Comparison of ENCODE assay signal across 8 cellular contexts in the genomic region with DNA sequence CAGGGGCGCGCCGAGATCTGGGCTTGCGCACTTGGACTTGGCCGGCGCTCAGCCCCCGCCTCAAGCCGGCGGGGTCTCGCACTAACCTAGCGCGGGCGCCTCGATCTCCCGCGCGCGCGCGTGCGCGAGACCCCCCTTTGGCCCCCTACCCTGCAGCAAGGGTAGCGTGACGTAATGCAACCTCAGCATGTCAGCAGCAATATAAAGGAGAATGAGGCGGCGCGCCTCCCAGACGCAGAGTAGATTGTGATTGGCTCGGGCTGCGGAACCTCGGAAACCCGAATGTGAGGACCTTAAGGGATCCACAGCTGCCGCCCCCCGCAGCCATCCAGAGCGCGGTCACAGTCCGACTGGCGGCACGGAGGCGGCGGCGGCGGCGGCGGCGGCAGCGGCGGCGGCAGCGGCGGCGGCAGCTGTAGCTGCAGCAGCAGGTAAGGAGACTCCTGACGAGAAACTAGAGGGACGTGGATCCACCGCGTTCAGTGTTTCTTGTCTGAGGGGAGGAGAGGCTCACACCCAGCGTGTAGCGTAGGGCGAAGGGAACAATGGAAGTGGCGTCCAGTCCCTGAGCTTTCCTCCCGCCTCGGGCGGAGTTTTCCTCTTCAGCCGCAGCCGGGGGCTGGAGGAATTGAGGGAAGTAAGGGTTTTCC. TPM values are rescaled to one million over a fixed set of nuclear protein-coding genes. Genes with fewer than 3 reads are reported as not detected.
DNase-seq lines count a peak whose midpoint lies in the region; ATAC-seq and TF ChIP-seq lines count a peak whose summit lies in the region.

A gene with protein sequence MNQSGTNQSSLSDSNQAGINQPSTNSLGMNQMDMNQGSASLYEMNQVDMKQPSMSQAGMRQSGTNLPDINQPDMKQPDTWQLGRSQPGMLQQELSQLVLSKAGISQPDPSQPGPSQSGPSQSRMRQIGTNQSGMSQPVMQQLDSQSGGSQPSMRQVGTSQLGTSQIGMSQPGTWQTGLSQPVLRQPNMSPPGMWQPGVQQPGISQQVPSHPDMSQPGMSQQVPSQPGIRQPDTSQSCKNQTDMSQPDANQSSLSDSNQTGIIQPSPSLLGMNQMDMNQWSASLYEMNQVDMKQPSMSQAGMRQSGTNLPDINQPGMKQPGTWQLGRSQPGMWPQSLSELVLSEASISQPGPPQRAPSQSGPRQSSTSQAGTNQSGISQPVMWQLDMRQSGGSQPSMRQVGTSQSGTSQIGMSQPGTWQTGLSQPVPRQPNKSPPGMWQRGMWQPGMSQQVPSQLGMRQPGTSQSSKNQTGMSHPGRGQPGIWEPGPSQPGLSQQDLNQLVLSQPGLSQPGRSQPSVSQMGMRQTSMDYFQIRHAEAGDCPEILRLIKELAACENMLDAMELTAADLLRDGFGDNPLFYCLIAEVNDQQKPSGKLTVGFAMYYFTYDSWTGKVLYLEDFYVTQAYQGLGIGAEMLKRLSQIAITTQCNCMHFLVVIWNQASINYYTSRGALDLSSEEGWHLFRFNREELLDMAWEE (minus strand): TSS at position 19 of the 650 bp plus-strand sequence. CDS start 134,811 bp downstream, outside the sequence.
A gene (plus strand): TSS at position 231 of the 650 bp plus-strand sequence. CDS start 3,582 bp downstream, outside the sequence.

- DNase-seq in DND-41 (peak; percentile 85), NCI-H128 (lab: John Stamatoyannopoulos, UW; ENCODE audit: unreplicated experiment) (peak; percentile 75), WTC11 (ENCODE audit: low spot score) (peak; percentile 74), endodermal cell (peak; percentile 91), mesenchymal stem cell (peak; percentile 72), superior temporal gyrus (ENCODE audit: extremely low spot score) (peak; percentile 38)

- no peaks in the 10 kb centered on the region for H3K27me3 Mint-ChIP-seq in WTC11 (ENCODE audit: low read depth)
- H3K27me3 Mint-ChIP-seq in endodermal cell (ENCODE audit: insufficient read depth): no peaks in the 10 kb centered on the region

- H3K79me1 ChIP-seq in mesenchymal stem cell (replicated peaks; ENCODE audit: low read length, poor library complexity, severe bottlenecking): no peaks in the 10 kb centered on the region

- H3K9ac ChIP-seq in DND-41 (ENCODE audit: low read depth, low read length) (peak within 1 kb of the TSS; percentile 91), endodermal cell (ENCODE audit: extremely low read depth, low read length, poor library complexity, severe bottlenecking) (peak within 1 kb of the TSS; percentile 98), mesenchymal stem cell (ENCODE audit: low read length) (peak within 1 kb of the TSS; percentile 59)

- H4K20me1 ChIP-seq in DND-41 (ENCODE audit: insufficient read depth, low read length): no peaks in the 10 kb centered on the region

- no peak within 1 kb of the TSS for H2BK12ac ChIP-seq in mesenchymal stem cell (ENCODE audit: low read length in 2 of 2)

- H3K27ac ChIP-seq in DND-41 (ENCODE audit: low read length) (peak within 1 kb of the TSS; percentile 87), endodermal cell (ENCODE audit: low read depth, low read length) (peak within 1 kb of the TSS; percentile 98), mesenchymal stem cell (ENCODE audit: low read length, poor library complexity, severe bottlenecking) (no peak within 1 kb of the TSS)

- no peak within 1 kb of the TSS for H2BK120ac ChIP-seq in mesenchymal stem cell (ENCODE audit: low read depth, low read length)

- H3K18ac ChIP-seq in mesenchymal stem cell (ENCODE audit: low read depth in 1 of 2, low read length in 2 of 2): peak within 1 kb of the TSS in 1 of 2 experiments; percentile 73

- H3K4me2 ChIP-seq in DND-41 (ENCODE audit: insufficient read depth, low read length) (peak within 1 kb of the TSS; percentile 72), mesenchymal stem cell (ENCODE audit: low read length, poor library complexity, severe bottlenecking) (peak within 1 kb of the TSS; percentile 65)

- peaks cover 39% of the 10 kb centered on the region for H3K79me2 ChIP-seq in DND-41 (ENCODE audit: insufficient read depth, low read length)

- no peaks in the 10 kb centered on the region for H3K9me3 ChIP-seq in DND-41 (ENCODE audit: insufficient read depth, low read length, severe bottlenecking)
- no peaks in the 10 kb centered on the region for H3K9me3 ChIP-seq in endodermal cell (ENCODE audit: control insufficient read depth, low read length)
- no peaks in the 10 kb centered on the region for H3K9me3 ChIP-seq in mesenchymal stem cell (ENCODE audit: control insufficient read depth, low read length)

- peak within 1 kb of the TSS; percentile 96 for H3K4me3 Mint-ChIP-seq in WTC11
- peak within 1 kb of the TSS; percentile 74 for H3K4me3 Mint-ChIP-seq in endodermal cell

- no peak within 1 kb of the TSS for H2BK5ac ChIP-seq in mesenchymal stem cell (ENCODE audit: low read depth, low read length, poor library complexity, severe bottlenecking)

- H3K9me3 Mint-ChIP-seq in WTC11: no peaks in the 10 kb centered on the region
- H3K9me3 Mint-ChIP-seq in endodermal cell: peaks cover 33% of the 10 kb centered on the region

- no peak within 1 kb of the TSS for H2BK15ac ChIP-seq in mesenchymal stem cell (ENCODE audit: low read depth, poor library complexity, severe bottlenecking)

- peak within 1 kb of the TSS; percentile 42 for H4K8ac ChIP-seq in mesenchymal stem cell (ENCODE audit: low read length)

- H3K4me1 Mint-ChIP-seq in WTC11: peaks cover 24% of the 10 kb centered on the region
- H3K4me1 Mint-ChIP-seq in endodermal cell: peaks cover 4% of the 10 kb centered on the region

- H2AK5ac ChIP-seq in mesenchymal stem cell (ENCODE audit: low read length, severe bottlenecking): no peak within 1 kb of the TSS

- H3K4me1 ChIP-seq in DND-41 (ENCODE audit: insufficient read depth, low read length) (peaks cover 25% of the 10 kb centered on the region), endodermal cell (ENCODE audit: control insufficient read depth, insufficient read depth, low read length) (no peaks in the 10 kb centered on the region), mesenchymal stem cell (ENCODE audit: control insufficient read depth, insufficient read depth, low read depth, low read length) (no peaks in the 10 kb centered on the region)

- peaks cover 7% of the 10 kb centered on the region for H3K36me3 Mint-ChIP-seq in WTC11
- H3K36me3 Mint-ChIP-seq in endodermal cell (ENCODE audit: low read depth): peaks cover 3% of the 10 kb centered on the region

- POLR2A ChIA-PET in WTC11 (lab: Charles Lee): no interaction called here

- CTCF ChIA-PET in WTC11 (lab: Charles Lee): interaction anchor here (0.6 to 1.9 kb wide), 2 partner anchors 135 to 515 kb away, joined by 4 to 8 read pairs; no protein-coding TSS in a partner anchor

- peak within 1 kb of the TSS; percentile 85 for H2AFZ ChIP-seq in DND-41 (ENCODE audit: low read depth, low read length)
- H2AFZ ChIP-seq in mesenchymal stem cell (ENCODE audit: low read depth, low read length): peak within 1 kb of the TSS; percentile 53

- 0% methylated on average over 51 of the region's 65 CpGs; no CpG with 5 or more reads in 1 of the 2 experiments for WGBS in endodermal cell (ENCODE audit: insufficient coverage in 1 of 2, insufficient read length in 1 of 2), 2 experiments
- WGBS in mesenchymal stem cell: under 1% methylated on average over 44 of the region's 65 CpGs

- peak within 1 kb of the TSS in 1 of 2 experiments; percentile 67 for H3K4ac ChIP-seq in mesenchymal stem cell (ENCODE audit: low read depth in 1 of 2, low read length in 2 of 2)

- H3K27ac Mint-ChIP-seq in WTC11 (peak within 1 kb of the TSS; percentile 98), endodermal cell (peak within 1 kb of the TSS; percentile 96)

- peak within 1 kb of the TSS; percentile 59 for H4K91ac ChIP-seq in mesenchymal stem cell (ENCODE audit: low read length)

- no peak for TF ChIP-seq CTCF in DND-41 (IDR thresholded peaks at IDR 0.05; ENCODE audit: borderline replicate concordance, extremely low read depth, low read length, poor library complexity, severe bottlenecking)
- no peak for TF ChIP-seq CTCF in WTC11 (IDR thresholded peaks at IDR 0.05)
- TF ChIP-seq CTCF in endodermal cell (conservative IDR thresholded peaks at IDR 0.05): no peak

- peak within 1 kb of the TSS in 1 of 2 experiments; percentile 41 for H3K14ac ChIP-seq in mesenchymal stem cell (ENCODE audit: low read length in 2 of 2)

- H3K27me3 ChIP-seq in DND-41 (ENCODE audit: insufficient read depth, low read length, poor library complexity): no peaks in the 10 kb centered on the region
- H3K27me3 ChIP-seq in endodermal cell (ENCODE audit: control insufficient read depth, insufficient read depth, low read length, poor library complexity, severe bottlenecking): no peaks in the 10 kb centered on the region
- peaks cover 0 to 6% of the 10 kb centered on the region in 2 experiments for H3K27me3 ChIP-seq in mesenchymal stem cell (ENCODE audit: control insufficient read depth in 1 of 2, insufficient read depth in 1 of 2, low read length in 2 of 2)

- H3K4me3 ChIP-seq in DND-41 (ENCODE audit: low read depth in 1 of 2, low read length in 2 of 2) (peak within 1 kb of the TSS; percentile 80 to 84; a peak in 3 of 4 replicates), endodermal cell (ENCODE audit: low read length) (peak within 1 kb of the TSS; percentile 93), mesenchymal stem cell (ENCODE audit: insufficient read depth in 1 of 2, low read depth in 1 of 2, low read length in 2 of 2) (peak within 1 kb of the TSS; percentile 67 to 69)

- ATAC-seq in DND-41 (ENCODE audit: insufficient read depth, low read depth) (peak; percentile 90), GM21786 (IDR thresholded peaks at IDR 0.05; ENCODE audit: unreplicated experiment) (peak; percentile 47), WTC11 (peak; percentile 91), HG03460 (IDR thresholded peaks at IDR 0.05; ENCODE audit: unreplicated experiment) (no peak)

- no peak within 1 kb of the TSS for H3K23ac ChIP-seq in mesenchymal stem cell (ENCODE audit: low read length in 2 of 2)

- H3K36me3 ChIP-seq in DND-41 (ENCODE audit: insufficient read depth, low read length) (peaks cover 10% of the 10 kb centered on the region; the same call in 1 of the 2 replicates), endodermal cell (ENCODE audit: control insufficient read depth, insufficient read depth, low read length) (peaks cover 6% of the 10 kb centered on the region), mesenchymal stem cell (ENCODE audit: control insufficient read depth in 1 of 2, insufficient read depth in 2 of 2, low read depth in 1 of 2, low read length in 2 of 2) (no peaks in the 10 kb centered on the region)

TF ChIP-seq in WTC11, 78 proteins besides CTCF, POLR2A, EP300 and RAD21 (continues in another document):
- TF ChIP-seq ZNF396 (CRISPR knock-in tag; IDR thresholded peaks at IDR 0.05; ENCODE audit: borderline replicate concordance): no peak

RNA-seq across cellular contexts. Expression of the first gene that starts in this region (rescaled TPM):
- 0.22 to 0.39 TPM (median 0.32 TPM) in 3 replicates for total RNA-seq in WTC11 (2021)
- under 1 TPM; 0.29 to 0.58 TPM for total RNA-seq in endodermal cell
- 0.32 TPM for polyA plus RNA-seq in endodermal cell (2013, experiment 1 of 2)
- polyA plus RNA-seq in endodermal cell (2013, experiment 2 of 2): 0.29 TPM
- not detected for polyA plus RNA-seq in mesenchymal stem cell (2013, experiment 1 of 2)
- polyA plus RNA-seq in mesenchymal stem cell (2013, experiment 2 of 2): 0.03 TPM

RNA-seq across cellular contexts. Expression of the second gene that starts in this region (rescaled TPM):
- total RNA-seq in WTC11 (2021): 12.5 to 14.3 TPM (median 13.4 TPM) in 3 replicates
- 10 to 100 TPM; 21.7 to 24.2 TPM for total RNA-seq in endodermal cell
- polyA plus RNA-seq in endodermal cell (2013, experiment 1 of 2): 39.0 TPM
- 34.7 TPM for polyA plus RNA-seq in endodermal cell (2013, experiment 2 of 2)
- 6.6 TPM for polyA plus RNA-seq in mesenchymal stem cell (2013, experiment 1 of 2)
- 6.6 TPM for polyA plus RNA-seq in mesenchymal stem cell (2013, experiment 2 of 2)

Comparison
In these comparisons a context has a peak if more than half of its experiments do, and no peak if none do; other contexts are left out.
1. DNase-seq: peak in every context shown above with its lines; median percentile 91 in endodermal cell; 85 in DND-41; 75 in NCI-H128; 74 in WTC11; 72 in mesenchymal stem cell; 38 in superior temporal gyrus.